In genomic region chr16:72658888-72659717, GRCh38 we compare ENCODE assay signal across 1 cellular context.
TF ChIP-seq lines count a peak whose summit lies in the region.

No MANE protein-coding gene starts in this region.

TF ChIP-seq in GM12878, 131 proteins besides CTCF, POLR2A, EP300 and RAD21:
- TF ChIP-seq RUNX3 (IDR thresholded peaks at IDR 0.05; ENCODE audit: low read length): peak; percentile 74
- TF ChIP-seq ATF7 (IDR thresholded peaks at IDR 0.05; ENCODE audit: low read depth): peak; percentile 54; the same call in 1 of the 2 replicates
- TF ChIP-seq JUNB (IDR thresholded peaks at IDR 0.05): 0 out of 2 replicates have a peak, but pooled peaks have one; percentile 26
- TF ChIP-seq GABPA (IDR thresholded peaks at IDR 0.05; ENCODE audit: low read depth): 0 out of 2 replicates have a peak, but pooled peaks have one; percentile 35
- no peak for TF ChIP-seq ZNF622 (IDR thresholded peaks at IDR 0.05)
- TF ChIP-seq POU2F2 (IDR thresholded peaks at IDR 0.05; ENCODE audit: borderline replicate concordance, low read depth, low read length): 0 out of 3 replicates have a peak, but pooled peaks have one; percentile 42
- 0 out of 2 replicates have a peak, but pooled peaks have one; percentile 36 for TF ChIP-seq NFIC (IDR thresholded peaks at IDR 0.05; ENCODE audit: low read depth, low read length)
- TF ChIP-seq TAF1 (IDR thresholded peaks at IDR 0.05; ENCODE audit: borderline replicate concordance, low read depth, low read length): no peak
- TF ChIP-seq ATF2 (IDR thresholded peaks at IDR 0.05; ENCODE audit: low read length): peak; percentile 51; the same call in 1 of the 2 replicates
